ENCODE assay signal across 6 cellular contexts in genomic region chr16:7458144-7458543, GRCh38.
"Had no signal": no experiment of that assay in that cellular context is flagged by ENCODE, and none has a peak within 500 bp of the region (broad histone marks: within the 10 kb centered on the region; RNA-seq: fewer than 3 reads in every experiment).

No MANE protein-coding gene starts in this region.

- H3K27ac ChIP-seq: HL-60 had no signal

- DNase-seq: IMR-90, KBM-7, KG1 had no signal

- H3K4me3 ChIP-seq: K562 had no signal

- ATAC-seq: HepG2, K562 had no signal
